ENCODE assay signal across 1 cellular context in genomic region chr2:99485824-99486223, GRCh38.
A peak's percentile ranks its signal among the peaks of the same experiment; 100 is the strongest.
TF ChIP-seq lines count a peak whose summit lies in the region.

No MANE protein-coding gene starts in this region.

TF ChIP-seq in K562, 482 proteins besides CTCF, POLR2A, EP300 and RAD21:
- TF ChIP-seq E2F6 (IDR thresholded peaks at IDR 0.05; ENCODE audit: borderline replicate concordance in 1 of 2, extremely low read depth in 1 of 2, insufficient read depth in 1 of 2, insufficient read length in 1 of 2, low read depth in 1 of 2, low read length in 1 of 2, poor library complexity in 1 of 2, severe bottlenecking in 1 of 2) (peak in 1 of 2 experiments; percentile 67), YY1 (IDR thresholded peaks at IDR 0.05; ENCODE audit: borderline replicate concordance in 1 of 3, control insufficient read depth in 1 of 3, extremely low read depth in 1 of 3, insufficient read depth in 3 of 3, insufficient read length in 1 of 3, insufficient replicate concordance in 2 of 3, low read depth in 1 of 3, low read length in 2 of 3) (peak in 1 of 3 experiments; percentile 3), GABPB1 (CRISPR knock-in tag; IDR thresholded peaks at IDR 0.05) (no peak), MLX (CRISPR knock-in tag; conservative IDR thresholded peaks at IDR 0.05) (no peak), MGA (IDR thresholded peaks at IDR 0.05) (peak; percentile 56; the same call in 1 of the 2 replicates), ZBTB33 (CRISPR knock-in tag; IDR thresholded peaks at IDR 0.05) (peak; percentile 89), ZNF121 (CRISPR knock-in tag; conservative IDR thresholded peaks at IDR 0.05) (peak; percentile 65)
